1 cellular context compared by ENCODE assay signal in genomic region chr11:10750838-10751580, GRCh38.
TF ChIP-seq lines count a peak whose summit lies in the region.

Gene CTR9, plus strand, starts transcription at chr11:10751246. Its CDS starts 167 bp downstream, at chr11:10751413.

TF ChIP-seq in GM12878, 131 proteins besides CTCF, POLR2A, EP300 and RAD21 (continued from another document and continues in another):
- TF ChIP-seq ZBTB40 (IDR thresholded peaks at IDR 0.05; ENCODE audit: borderline replicate concordance) (peak; percentile 98), RB1 (IDR thresholded peaks at IDR 0.05; ENCODE audit: borderline replicate concordance) (peak; percentile 69; the same call in 1 of the 2 replicates), SIN3A (IDR thresholded peaks at IDR 0.05; ENCODE audit: low read depth, low read length) (peak; percentile 55; the same call in 1 of the 2 replicates), ZBTB11 (CRISPR knock-in tag; IDR thresholded peaks at IDR 0.05) (peak; percentile 77), CEBPB (IDR thresholded peaks at IDR 0.05; ENCODE audit: borderline replicate concordance in 1 of 2, low read depth in 2 of 2, low read length in 2 of 2) (no peak), RELA (IDR thresholded peaks at IDR 0.05; ENCODE audit: borderline replicate concordance, partially characterized antibody) (peak; percentile 93), SREBF2 (IDR thresholded peaks at IDR 0.05; ENCODE audit: low read length) (0 out of 2 replicates have a peak, but pooled peaks have one; percentile 44), RAD51 (IDR thresholded peaks at IDR 0.05) (no peak), TCF7 (IDR thresholded peaks at IDR 0.05; ENCODE audit: borderline replicate concordance) (no peak; the same call in 1 of the 2 replicates), RBBP5 (conservative IDR thresholded peaks at IDR 0.05) (peak; percentile 93), CREM (IDR thresholded peaks at IDR 0.05; ENCODE audit: low read depth) (peak; percentile 89), SMAD1 (IDR thresholded peaks at IDR 0.05; ENCODE audit: low read depth, partially characterized antibody) (peak; percentile 68), RFX5 (IDR thresholded peaks at IDR 0.05; ENCODE audit: low read depth, low read length) (no peak), POU2F2 (IDR thresholded peaks at IDR 0.05; ENCODE audit: borderline replicate concordance, low read depth, low read length) (peak; percentile 87), ZSCAN29 (IDR thresholded peaks at IDR 0.05) (no peak), ESRRA (IDR thresholded peaks at IDR 0.05; ENCODE audit: low read length) (no peak), ATF7 (IDR thresholded peaks at IDR 0.05; ENCODE audit: low read depth) (no peak), YBX1 (IDR thresholded peaks at IDR 0.05) (no peak), BCLAF1 (IDR thresholded peaks at IDR 0.05) (no peak), SUPT20H (IDR thresholded peaks at IDR 0.05; ENCODE audit: borderline replicate concordance, control insufficient read depth, low read depth, low read length) (no peak), ZNF592 (IDR thresholded peaks at IDR 0.05) (no peak), SMARCA5 (IDR thresholded peaks at IDR 0.05) (peak; percentile 88; the same call in 1 of the 2 replicates), IRF5 (IDR thresholded peaks at IDR 0.05; ENCODE audit: borderline replicate concordance) (no peak), CBFB (IDR thresholded peaks at IDR 0.05; ENCODE audit: low read depth) (peak; percentile 89), ZNF274 (IDR thresholded peaks at IDR 0.05; ENCODE audit: insufficient read depth, insufficient read length) (no peak), BRCA1 (IDR thresholded peaks at IDR 0.05; ENCODE audit: low read depth, low read length) (no peak), USF1 (IDR thresholded peaks at IDR 0.05; ENCODE audit: borderline replicate concordance, extremely low read length, insufficient read depth, low read depth, low read length) (no peak), BHLHE40 (IDR thresholded peaks at IDR 0.05; ENCODE audit: borderline replicate concordance in 1 of 2, low read depth in 2 of 2, low read length in 1 of 2) (peak in 1 of 2 experiments; percentile 87; a peak in 3 of 4 replicates), RCOR1 (conservative IDR thresholded peaks at IDR 0.05; ENCODE audit: low read depth, low read length) (0 out of 2 replicates have a peak, but pooled peaks have one; percentile 72), IKZF2 (IDR thresholded peaks at IDR 0.05) (peak; percentile 89 to 92), KDM1A (IDR thresholded peaks at IDR 0.05; ENCODE audit: borderline replicate concordance) (no peak), NFYA (IDR thresholded peaks at IDR 0.05; ENCODE audit: borderline replicate concordance, low read depth, low read length) (no peak), DPF2 (IDR thresholded peaks at IDR 0.05) (0 out of 2 replicates have a peak, but pooled peaks have one; percentile 30), PAX5 (IDR thresholded peaks at IDR 0.05; ENCODE audit: borderline replicate concordance, low read depth, low read length) (peak; percentile 82), TARDBP (IDR thresholded peaks at IDR 0.05; ENCODE audit: borderline replicate concordance) (peak; percentile 46; the same call in 1 of the 2 replicates), E2F8 (IDR thresholded peaks at IDR 0.05; ENCODE audit: low read depth, partially characterized antibody) (peak; percentile 85), IKZF1 (conservative IDR thresholded peaks at IDR 0.05) (peak; percentile 96), SREBF1 (IDR thresholded peaks at IDR 0.05; ENCODE audit: low read length) (peak; percentile 69; the same call in 1 of the 2 replicates), FOXK2 (IDR thresholded peaks at IDR 0.05) (no peak; the same call in 1 of the 2 replicates)
